23 cellular contexts compared by ENCODE assay signal in the genomic region with DNA sequence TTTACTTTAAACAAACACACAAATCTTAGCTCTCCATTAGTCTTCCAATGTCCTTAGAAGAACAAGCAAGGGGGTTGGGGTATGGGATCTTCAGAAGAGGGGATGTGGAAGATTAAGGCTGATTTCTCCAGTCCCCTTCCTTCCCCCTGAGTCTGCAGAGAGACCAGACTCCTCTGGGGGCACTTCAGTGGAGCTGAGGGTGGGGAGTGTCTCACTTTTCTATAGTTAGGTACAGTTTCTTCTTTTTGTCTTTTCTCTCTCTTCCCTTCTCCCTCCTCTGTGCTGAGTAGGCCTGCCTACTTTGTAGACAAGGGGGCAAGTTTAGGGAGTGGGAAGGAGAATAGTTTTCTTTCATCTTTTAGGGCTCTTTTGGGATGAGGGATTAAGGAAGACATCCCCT. TPM values are rescaled to one million over a fixed set of nuclear protein-coding genes. Genes with fewer than 3 reads are reported as not detected.
"Had no signal": no experiment of that assay in that cellular context is flagged by ENCODE, and none has a peak within 500 bp of the region (broad histone marks: within the 10 kb centered on the region; RNA-seq: fewer than 3 reads in every experiment).

No MANE protein-coding gene starts in this region.

- H3K27ac Mint-ChIP-seq: activated naive CD4-positive, alpha-beta T cell treated with anti-CD3 and anti-CD28 coated beads, Interleukin-2, amount 50 U/mL, for 72 hours; natural killer cell treated with Interleukin-12 subunit alpha and Interleukin-12 subunit beta and Interleukin-15 and Interleukin-18, amount 100 ng/mL, for 72 hours had no signal

- H3K9me3 ChIP-seq: adrenal gland, esophagus squamous epithelium, prostate gland, right atrium auricular region had no signal

- ATAC-seq: activated naive CD4-positive, alpha-beta T cell treated with anti-CD3 and anti-CD28 coated beads, Interleukin-2, amount 50 U/mL, for 72 hours; left cardiac atrium; natural killer cell treated with Interleukin-12 subunit alpha and Interleukin-12 subunit beta and Interleukin-15 and Interleukin-18, amount 100 ng/mL, for 72 hours had no signal

- H3K4me1 ChIP-seq: prostate gland had no signal

- H3K36me3 ChIP-seq: adrenal gland, esophagus squamous epithelium, prostate gland, right atrium auricular region had no signal

- H3K4me3 ChIP-seq: prostate gland, right atrium auricular region had no signal

- H3K9me3 Mint-ChIP-seq: activated naive CD4-positive, alpha-beta T cell treated with anti-CD3 and anti-CD28 coated beads, Interleukin-2, amount 50 U/mL, for 72 hours; natural killer cell treated with Interleukin-12 subunit alpha and Interleukin-12 subunit beta and Interleukin-15 and Interleukin-18, amount 100 ng/mL, for 72 hours had no signal

- H3K27ac ChIP-seq: adrenal gland, prostate gland, right atrium auricular region, VCaP had no signal

- H3K36me3 Mint-ChIP-seq: activated naive CD4-positive, alpha-beta T cell treated with anti-CD3 and anti-CD28 coated beads, Interleukin-2, amount 50 U/mL, for 72 hours; natural killer cell treated with Interleukin-12 subunit alpha and Interleukin-12 subunit beta and Interleukin-15 and Interleukin-18, amount 100 ng/mL, for 72 hours had no signal

- DNase-seq: activated CD4-positive, alpha-beta T cell treated with anti-CD3 and anti-CD28 coated beads for 1 hour; activated CD4-positive, alpha-beta T cell treated with anti-CD3 and anti-CD28 coated beads, Interleukin-2, amount 50 U/mL, for 48 hours; activated gamma-delta T cell treated with Interleukin-2 at 50 U/mL for 16 hours; adrenal gland; dermis blood vessel endothelial cell; effector memory CD4-positive, alpha-beta T cell; esophagus squamous epithelium; foreskin fibroblast; glutamatergic neuron; hippocampal formation; left cardiac atrium; occipital lobe; stimulated activated CD4-positive, alpha-beta T cell treated with anti-CD3 and anti-CD28 coated beads, Interleukin-12 subunit alpha, Interleukin-12 subunit beta, amount 100 ng/mL, for 4 hours; stimulated activated CD4-positive, alpha-beta T cell treated with anti-CD3 and anti-CD28 coated beads, Interleukin-1b, Interleukin-23, amount 100 ng/mL, for 48 hours; stimulated activated CD8-positive, alpha-beta memory T cell treated with anti-CD3 and anti-CD28 coated beads, Interleukin-4, amount 100 ng/mL, for 48 hours; stimulated activated naive CD4-positive, alpha-beta T cell; T-helper 2 cell had no signal

- H3K4me3 Mint-ChIP-seq: natural killer cell treated with Interleukin-12 subunit alpha and Interleukin-12 subunit beta and Interleukin-15 and Interleukin-18, amount 100 ng/mL, for 72 hours had no signal

- H3K27me3 ChIP-seq: adrenal gland had no signal

RNA-seq across cellular contexts. Expression of gene HOXC4, which starts 2.5 kb away (rescaled TPM):
- total RNA-seq: astrocyte, dermis blood vessel endothelial cell, occipital lobe had no signal

RNA-seq across cellular contexts. Expression of gene HOXC5, which starts 23.3 kb away (rescaled TPM):
- total RNA-seq: activated naive CD4-positive, alpha-beta T cell treated with anti-CD3 and anti-CD28 coated beads, Interleukin-2, amount 50 U/mL, for 72 hours; astrocyte; dermis blood vessel endothelial cell; left cardiac atrium; natural killer cell treated with Interleukin-12 subunit alpha and Interleukin-12 subunit beta and Interleukin-15 and Interleukin-18, amount 100 ng/mL, for 72 hours; occipital lobe had no signal

RNA-seq across cellular contexts. Expression of gene HOXC6, which starts 27.9 kb away (rescaled TPM):
- total RNA-seq: activated naive CD4-positive, alpha-beta T cell treated with anti-CD3 and anti-CD28 coated beads, Interleukin-2, amount 50 U/mL, for 72 hours; astrocyte; natural killer cell treated with Interleukin-12 subunit alpha and Interleukin-12 subunit beta and Interleukin-15 and Interleukin-18, amount 100 ng/mL, for 72 hours; occipital lobe; right atrium auricular region had no signal

RNA-seq across cellular contexts. Expression of gene HOXC8, which starts 47.3 kb away (rescaled TPM):
- total RNA-seq: activated naive CD4-positive, alpha-beta T cell treated with anti-CD3 and anti-CD28 coated beads, Interleukin-2, amount 50 U/mL, for 72 hours; astrocyte; dermis blood vessel endothelial cell; left cardiac atrium; natural killer cell treated with Interleukin-12 subunit alpha and Interleukin-12 subunit beta and Interleukin-15 and Interleukin-18, amount 100 ng/mL, for 72 hours; occipital lobe; right atrium auricular region had no signal

RNA-seq across cellular contexts. Expression of gene HOXC9, which starts 56.1 kb away (rescaled TPM):
- total RNA-seq: activated naive CD4-positive, alpha-beta T cell treated with anti-CD3 and anti-CD28 coated beads, Interleukin-2, amount 50 U/mL, for 72 hours; astrocyte; left cardiac atrium; natural killer cell treated with Interleukin-12 subunit alpha and Interleukin-12 subunit beta and Interleukin-15 and Interleukin-18, amount 100 ng/mL, for 72 hours; occipital lobe; right atrium auricular region had no signal
